Comparison of ENCODE assay signal across 8 cellular contexts in genomic region chr17:6548578-6549330, GRCh38. TPM values are rescaled to one million over a fixed set of nuclear protein-coding genes. Genes with fewer than 3 reads are reported as not detected.
DNase-seq lines count a peak whose midpoint lies in the region; ATAC-seq, FAIRE-seq and TF ChIP-seq lines count a peak whose summit lies in the region.
"Had no signal": no experiment of that assay in that cellular context is flagged by ENCODE, and none has a peak within 500 bp of the region (broad histone marks: within the 10 kb centered on the region; RNA-seq: fewer than 3 reads in every experiment).

No MANE protein-coding gene starts in this region.

- peak overlapping the region; percentile 53 for H3K27ac Mint-ChIP-seq in progenitor cell of endocrine pancreas

- no peak overlapping the region for H3K4me3 Mint-ChIP-seq in progenitor cell of endocrine pancreas (ENCODE audit: low read depth)

- H3K27me3 Mint-ChIP-seq in progenitor cell of endocrine pancreas: peaks cover 32% of the 10 kb centered on the region

- no peak for TF ChIP-seq CTCF in body of pancreas (IDR thresholded peaks at IDR 0.05)
- no peak for TF ChIP-seq CTCF in progenitor cell of endocrine pancreas (IDR thresholded peaks at IDR 0.05; ENCODE audit: unreplicated experiment)

- H3K27me3 ChIP-seq in body of pancreas: no peaks in the 10 kb centered on the region

- DNase-seq in GM19239 (ENCODE audit: insufficient read length, low spot score) (peak; percentile 69), body of pancreas (peak in 3 of 4 donors; percentile 24 to 33 (median 28)), progenitor cell of endocrine pancreas (ENCODE audit: low spot score, unreplicated experiment) (no peak), SKM-1 treated with dmso at 0.1 percent for 144 hours (lab: John Stamatoyannopoulos, UW; ENCODE audit: unreplicated experiment) (no peak)
- no peak for DNase-seq in central memory CD4-positive, alpha-beta T cell
- DNase-seq in activated effector memory CD4-positive, alpha-beta T cell treated with anti-CD3 and anti-CD28 coated beads, Interleukin-2, amount 50 U/mL, for 16 hours: no peak
- DNase-seq: naive B cell had no signal

- WGBS in body of pancreas, 2 donors: 67 to 75% methylated on average over 11 of the region's 11 CpGs

- no peaks in the 10 kb centered on the region for H3K36me3 Mint-ChIP-seq in progenitor cell of endocrine pancreas (ENCODE audit: insufficient read depth)
- H3K36me3 Mint-ChIP-seq: naive B cell had no signal

- H3K9me3 ChIP-seq in body of pancreas: no peaks in the 10 kb centered on the region

- peak in 1 of 3 donors; percentile 12 for TF ChIP-seq POLR2A in body of pancreas (IDR thresholded peaks at IDR 0.05)

- peak; percentile 78 for FAIRE-seq in GM19239 (lab: Jason Lieb, UNC)

- peaks cover 3% of the 10 kb centered on the region for H3K4me1 Mint-ChIP-seq in progenitor cell of endocrine pancreas (ENCODE audit: low read depth)

- H3K27ac ChIP-seq in body of pancreas: peak overlapping the region in 1 of 4 donors; percentile 1

- H3K4me3 ChIP-seq in body of pancreas: no peak overlapping the region

- H3K9me3 Mint-ChIP-seq in progenitor cell of endocrine pancreas (ENCODE audit: low read depth): no peaks in the 10 kb centered on the region
- H3K9me3 Mint-ChIP-seq: naive B cell had no signal

- no peaks in the 10 kb centered on the region for H3K36me3 ChIP-seq in body of pancreas (replicated peaks in 1 of 2; ENCODE audit: insufficient read depth in 1 of 2, low read depth in 2 of 2)

- H3K4me1 ChIP-seq in body of pancreas: peaks cover 15% of the 10 kb centered on the region

- intact Hi-C loops in body of pancreas (cut with DNase I): no loop called here

- ATAC-seq in HG03196 (IDR thresholded peaks at IDR 0.05; ENCODE audit: unreplicated experiment) (peak; percentile 71), body of pancreas (no peak)

RNA-seq across cellular contexts. Expression of gene PITPNM3, which starts 7.6 kb away (rescaled TPM):
- total RNA-seq in body of pancreas (1 to 10 TPM; 1.3 to 3.4 TPM), progenitor cell of endocrine pancreas (2.8 and 3.3 TPM in 2 replicates)

Comparison
In these comparisons a context has a peak if more than half of its experiments do, and no peak if none do; other contexts are left out.
1. DNase-seq: peak in GM19239 (single experiment) and body of pancreas (3 of 4); none in progenitor cell of endocrine pancreas (single experiment), SKM-1 treated with dmso at 0.1 percent for 144 hours (single experiment), central memory CD4-positive, alpha-beta T cell (single experiment) and activated effector memory CD4-positive, alpha-beta T cell treated with anti-CD3 and anti-CD28 coated beads, Interleukin-2, amount 50 U/mL, for 16 hours (single experiment).